In genomic region chr15:99566157-99566900, GRCh38 we compare ENCODE assay signal across 8 cellular contexts. TPM values are rescaled to one million over a fixed set of nuclear protein-coding genes. Genes with fewer than 3 reads are reported as not detected.
DNase-seq lines count a peak whose midpoint lies in the region; ATAC-seq and TF ChIP-seq lines count a peak whose summit lies in the region.

No MANE protein-coding gene starts in this region.

- H3K27me3 Mint-ChIP-seq in CD8-positive, alpha-beta T cell (ENCODE audit: low read depth), result no peaks in the 10 kb centered on the region

- H3K4me1 Mint-ChIP-seq in CD8-positive, alpha-beta T cell (ENCODE audit: low read depth), result peaks cover 58% of the 10 kb centered on the region

- H3K36me3 ChIP-seq in CD8-positive, alpha-beta T cell (ENCODE audit: insufficient read depth, low read length), result no peaks in the 10 kb centered on the region
- H3K36me3 ChIP-seq in mucosa of stomach (ENCODE audit: control insufficient read depth, insufficient read depth, low read length), result no peaks in the 10 kb centered on the region

- H3K36me3 Mint-ChIP-seq in CD8-positive, alpha-beta T cell, result peaks cover 3% of the 10 kb centered on the region

- TF ChIP-seq CTCF in CD8-positive, alpha-beta T cell (IDR thresholded peaks at IDR 0.05), result no peak
- TF ChIP-seq CTCF in WI38 (IDR thresholded peaks at IDR 0.05; ENCODE audit: low read depth, low read length), result no peak

- peaks cover 40% of the 10 kb centered on the region for H3K4me1 ChIP-seq in CD8-positive, alpha-beta T cell (ENCODE audit: insufficient read depth, low read length)
- H3K4me1 ChIP-seq in mucosa of stomach (ENCODE audit: control insufficient read depth, insufficient read depth, low read length), result peaks cover 13% of the 10 kb centered on the region

- H3K9me3 Mint-ChIP-seq in CD8-positive, alpha-beta T cell, result no peaks in the 10 kb centered on the region

- peak in 3 of 7 experiments; percentile 19 to 57 (median 20) for DNase-seq in CD8-positive, alpha-beta T cell
- DNase-seq in HT-29 (ENCODE audit: low spot score), result peak; percentile 20
- DNase-seq in epithelial cell of prostate (ENCODE audit: low read depth, low spot score), result no peak
- peak; percentile 55 for DNase-seq in ureter (ENCODE audit: low spot score)
- DNase-seq in NCI-H774 (lab: John Stamatoyannopoulos, UW), result no peak

- H3K27ac Mint-ChIP-seq in CD8-positive, alpha-beta T cell, result peak overlapping the region; percentile 86

- H3K9me3 ChIP-seq in CD8-positive, alpha-beta T cell (ENCODE audit: low read length), result no peaks in the 10 kb centered on the region
- H3K9me3 ChIP-seq in mucosa of stomach (ENCODE audit: control insufficient read depth, low read length), result no peaks in the 10 kb centered on the region

- H3K27ac ChIP-seq in CD8-positive, alpha-beta T cell (ENCODE audit: low read depth, low read length), result peak overlapping the region; percentile 64
- peak overlapping the region; percentile 84 for H3K27ac ChIP-seq in epithelial cell of prostate

- peak; percentile 10 for ATAC-seq in CD8-positive, alpha-beta T cell
- no peak for ATAC-seq in GM18907 (IDR thresholded peaks at IDR 0.05; ENCODE audit: unreplicated experiment)

- peak overlapping the region; percentile 96 for H3K4me3 Mint-ChIP-seq in CD8-positive, alpha-beta T cell

- CTCF ChIA-PET in CD8-positive, alpha-beta T cell (lab: Charles Lee), result interaction anchor here (1.9 to 5.4 kb wide), 3 partner anchors 138 to 222 kb away, joined by 5 to 22 read pairs (median 10); no protein-coding TSS in a partner anchor

- intact Hi-C loops in CD8-positive, alpha-beta T cell (cut with DNase I, micrococcal nuclease), result loop anchor here (5.0 to 10.0 kb wide), 4 partner anchors 79 to 778 kb away; partner anchors contain the start of gene ADAMTS17 (in 1 of the 2)

- H3K27me3 ChIP-seq in CD8-positive, alpha-beta T cell (ENCODE audit: insufficient read depth, low read length), result no peaks in the 10 kb centered on the region
- H3K27me3 ChIP-seq in mucosa of stomach (ENCODE audit: control insufficient read depth, insufficient read depth, low read length), result no peaks in the 10 kb centered on the region

- POLR2A ChIA-PET in CD8-positive, alpha-beta T cell (lab: Charles Lee), result interaction anchor here (0.7 to 1.9 kb wide), 9 partner anchors 11 to 167 kb away, joined by 3 to 7 read pairs (median 3); partner anchors contain the start of gene LYSMD4

- peak overlapping the region; percentile 91 for H3K4me3 ChIP-seq in CD8-positive, alpha-beta T cell (ENCODE audit: low read depth, low read length)
- H3K4me3 ChIP-seq in WI38 (ENCODE audit: low read depth, low read length) (peak overlapping the region; percentile 90), mucosa of stomach (ENCODE audit: low read length) (peak overlapping the region; percentile 99)

- peak overlapping the region; percentile 99 for H3K9ac ChIP-seq in mucosa of stomach (ENCODE audit: low read length)

RNA-seq across cellular contexts. Expression of gene MEF2A, which starts 0.5 kb away (rescaled TPM):
- 10 to 100 TPM; 20.3 to 24.9 TPM for total RNA-seq in CD8-positive, alpha-beta T cell
- 12.3 and 22.3 TPM in 2 replicates for total RNA-seq in HT-29 (2014; rRNA removed; shearing (Covaris generic))
- 74.2 TPM for total RNA-seq in ureter

Comparison
In these comparisons a context has a peak if more than half of its experiments do, and no peak if none do; other contexts are left out.
1. DNase-seq: peak in HT-29 (single experiment) and ureter (single experiment); none in epithelial cell of prostate (single experiment) and NCI-H774 (single experiment).
2. Peak in every context shown above with its lines, with median percentiles within 50 percentile points of each other: H3K4me3 ChIP-seq.